Comparison of ENCODE assay signal across 1 cellular context in genomic region chr20:63855363-63856110, GRCh38.
TF ChIP-seq lines count a peak whose summit lies in the region.

No MANE protein-coding gene starts in this region.

TF ChIP-seq in WTC11, 78 proteins besides CTCF, POLR2A, EP300 and RAD21 (continued from another document):
- no peak for TF ChIP-seq TEAD1 (CRISPR knock-in tag; IDR thresholded peaks at IDR 0.05)
- TF ChIP-seq ATF1 (CRISPR knock-in tag; IDR thresholded peaks at IDR 0.05), result no peak
